1 cellular context compared by ENCODE assay signal in the genomic region with DNA sequence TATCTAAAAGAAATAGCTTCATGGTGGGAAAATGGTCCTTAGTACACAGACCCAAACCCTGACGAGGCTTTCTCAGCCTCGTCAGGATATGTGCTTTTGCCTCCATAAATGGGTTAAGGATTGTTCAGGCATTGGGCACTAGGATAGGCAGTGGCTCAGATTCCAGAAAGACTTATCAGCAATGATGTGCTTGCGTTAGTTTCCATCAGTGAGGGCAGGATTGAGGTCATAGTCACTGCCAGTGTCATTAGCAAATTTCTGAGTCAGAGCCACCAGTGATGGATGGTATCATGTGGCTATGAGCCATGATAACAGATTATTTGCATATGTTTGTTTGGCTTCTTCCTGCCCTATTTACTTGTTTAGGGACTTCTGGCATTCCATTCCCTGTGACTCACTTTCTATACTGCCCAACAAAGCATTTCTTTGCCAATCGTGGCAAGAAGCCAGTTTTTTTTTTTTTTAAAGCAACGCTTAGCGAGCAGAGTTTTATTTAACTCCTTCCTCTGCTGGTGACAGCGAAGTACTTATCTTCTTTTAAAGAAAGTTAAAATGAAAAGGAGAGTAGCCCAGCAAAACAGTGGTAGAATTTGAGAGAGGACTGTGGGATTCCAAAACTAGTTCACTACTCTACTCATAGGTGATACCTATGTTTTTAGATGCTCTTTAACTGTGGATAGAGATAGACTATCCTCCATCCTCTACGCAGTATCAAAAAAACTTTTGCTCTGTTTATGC.
A peak's percentile ranks its signal among the peaks of the same experiment; 100 is the strongest.
TF ChIP-seq lines count a peak whose summit lies in the region.

No MANE protein-coding gene starts in this region.

TF ChIP-seq in H1, 55 proteins besides CTCF, POLR2A, EP300 and RAD21:
- TF ChIP-seq MAFK (IDR thresholded peaks at IDR 0.05; ENCODE audit: low read depth, low read length): no peak
- TF ChIP-seq ASH2L (IDR thresholded peaks at IDR 0.05; ENCODE audit: low read length): peak; percentile 52
- TF ChIP-seq SIX5 (IDR thresholded peaks at IDR 0.05; ENCODE audit: low read depth, low read length): no peak
- no peak for TF ChIP-seq SAP30 (IDR thresholded peaks at IDR 0.05; ENCODE audit: insufficient read depth, insufficient replicate concordance, low read length)
- TF ChIP-seq CBX8 (IDR thresholded peaks at IDR 0.05; ENCODE audit: borderline replicate concordance, low read depth, low read length): no peak
- no peak for TF ChIP-seq SIN3A (conservative IDR thresholded peaks at IDR 0.05 in 1 of 2, IDR thresholded peaks at IDR 0.05 in 1 of 2; ENCODE audit: low read depth in 1 of 2, low read length in 2 of 2)
- peak; percentile 52; the same call in 1 of the 2 replicates for TF ChIP-seq TEAD4 (IDR thresholded peaks at IDR 0.05; ENCODE audit: low read depth, low read length)
- no peak for TF ChIP-seq GTF2F1 (IDR thresholded peaks at IDR 0.05; ENCODE audit: borderline replicate concordance, low read depth, low read length)
- TF ChIP-seq, protein P1, sequence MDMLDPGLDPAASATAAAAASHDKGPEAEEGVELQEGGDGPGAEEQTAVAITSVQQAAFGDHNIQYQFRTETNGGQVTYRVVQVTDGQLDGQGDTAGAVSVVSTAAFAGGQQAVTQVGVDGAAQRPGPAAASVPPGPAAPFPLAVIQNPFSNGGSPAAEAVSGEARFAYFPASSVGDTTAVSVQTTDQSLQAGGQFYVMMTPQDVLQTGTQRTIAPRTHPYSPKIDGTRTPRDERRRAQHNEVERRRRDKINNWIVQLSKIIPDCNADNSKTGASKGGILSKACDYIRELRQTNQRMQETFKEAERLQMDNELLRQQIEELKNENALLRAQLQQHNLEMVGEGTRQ (IDR thresholded peaks at IDR 0.05; ENCODE audit: low read length): no peak
- TF ChIP-seq TAF1 (IDR thresholded peaks at IDR 0.05; ENCODE audit: low read depth, low read length): 0 out of 2 replicates have a peak, but pooled peaks have one; percentile 5
- TF ChIP-seq, protein P2, sequence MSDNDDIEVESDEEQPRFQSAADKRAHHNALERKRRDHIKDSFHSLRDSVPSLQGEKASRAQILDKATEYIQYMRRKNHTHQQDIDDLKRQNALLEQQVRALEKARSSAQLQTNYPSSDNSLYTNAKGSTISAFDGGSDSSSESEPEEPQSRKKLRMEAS (IDR thresholded peaks at IDR 0.05): no peak
- TF ChIP-seq SP1 (IDR thresholded peaks at IDR 0.05; ENCODE audit: low read depth, low read length): no peak; the same call in 1 of the 2 replicates
- TF ChIP-seq EZH2 (IDR thresholded peaks at IDR 0.05; ENCODE audit: low read depth, low read length, severe bottlenecking): no peak
- peak; percentile 94 for TF ChIP-seq JUND (IDR thresholded peaks at IDR 0.05; ENCODE audit: low read length)
- TF ChIP-seq JUN (IDR thresholded peaks at IDR 0.05; ENCODE audit: low read depth, low read length): peak; percentile 82; the same call in 1 of the 2 replicates
- TF ChIP-seq, protein P3, sequence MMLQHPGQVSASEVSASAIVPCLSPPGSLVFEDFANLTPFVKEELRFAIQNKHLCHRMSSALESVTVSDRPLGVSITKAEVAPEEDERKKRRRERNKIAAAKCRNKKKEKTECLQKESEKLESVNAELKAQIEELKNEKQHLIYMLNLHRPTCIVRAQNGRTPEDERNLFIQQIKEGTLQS (IDR thresholded peaks at IDR 0.05; ENCODE audit: insufficient read depth, low read depth, low read length): no peak
- TF ChIP-seq KDM1A (IDR thresholded peaks at IDR 0.05; ENCODE audit: borderline replicate concordance, low read length): no peak
- no peak for TF ChIP-seq FOSL1 (IDR thresholded peaks at IDR 0.05; ENCODE audit: insufficient read depth, low read depth, low read length)
- TF ChIP-seq POU5F1 (IDR thresholded peaks at IDR 0.05; ENCODE audit: low read depth, low read length): no peak
- peak; percentile 82 for TF ChIP-seq CREB1 (IDR thresholded peaks at IDR 0.05)
